ENCODE assay signal across 8 cellular contexts in genomic region chr12:53295070-53295890, GRCh38. TPM values are rescaled to one million over a fixed set of nuclear protein-coding genes. Genes with fewer than 3 reads are reported as not detected.
DNase-seq lines count a peak whose midpoint lies in the region; ATAC-seq, FAIRE-seq and TF ChIP-seq lines count a peak whose summit lies in the region.

Gene PFDN5 (plus strand): TSS chr12:53295542. CDS start chr12:53295568, 26 bp downstream.

- no peaks in the 10 kb centered on the region; the same call in 1 of the 2 replicates for H3K9me3 ChIP-seq in AG04450 (ENCODE audit: control insufficient read depth, insufficient read depth, low read length)

- FAIRE-seq in islet of Langerhans (lab: Jason Lieb, UNC) = peak; percentile 27

- CTCF ChIA-PET in AG04450 (lab: Charles Lee) = interaction anchor here (0.7 to 16.4 kb wide), 7 partner anchors 13 to 450 kb away, joined by 3 to 183 read pairs (median 3); partner anchors contain the start of gene AAAS

- peak within 1 kb of the TSS; percentile 73 for H3K27ac ChIP-seq in AG04450 (ENCODE audit: low read depth, low read length)

- ATAC-seq in GM18909 (IDR thresholded peaks at IDR 0.05; ENCODE audit: poor library complexity, unreplicated experiment) = peak; percentile 79
- peak; percentile 82 for ATAC-seq in HG03175 (IDR thresholded peaks at IDR 0.05; ENCODE audit: unreplicated experiment)

- TF ChIP-seq CTCF in AG04450 (IDR thresholded peaks at IDR 0.05; ENCODE audit: low read depth, low read length) = peak; percentile 11; the same call in 1 of the 2 replicates

- H3K27me3 ChIP-seq in AG04450 (ENCODE audit: control insufficient read depth, insufficient read depth, low read length) = no peaks in the 10 kb centered on the region

- peak; percentile 73 for DNase-seq in AG04450 (ENCODE audit: low read depth, low spot score)
- peak; percentile 83 for DNase-seq in NCI-H226
- DNase-seq in activated CD4-positive, CD25-positive, alpha-beta regulatory T cell (lab: John Stamatoyannopoulos, UW) = peak; percentile 55 to 81 (median 76)
- DNase-seq in central memory CD4-positive, alpha-beta T cell = peak; percentile 89
- peak; percentile 79 for DNase-seq in stimulated activated CD4-positive, alpha-beta T cell treated with anti-CD3 and anti-CD28 coated beads, Interleukin-12 subunit alpha, Interleukin-12 subunit beta, amount 100 ng/mL, for 4 hours

- H3K4me3 ChIP-seq in AG04450 (ENCODE audit: low read depth, low read length) = peak within 1 kb of the TSS; percentile 99

- POLR2A ChIA-PET in AG04450 (lab: Yijun Ruan, JAX) = interaction anchor here (0.7 to 1.8 kb wide), 9 partner anchors 13 to 247 kb away, joined by 3 to 12 read pairs (median 4); partner anchors contain the start of genes AAAS, CSAD, SPRYD3 and TARBP2

RNA-seq across cellular contexts. Expression of gene PFDN5, which starts in this region (rescaled TPM):
- 970 and 991 TPM in 2 replicates for polyA plus RNA-seq in AG04450 (2011; rRNA removed)
- polyA minus RNA-seq in AG04450 (2011; rRNA and poly(A)+ RNA removed) = 207 and 211 TPM in 2 replicates

Comparison
In these comparisons a context has a peak if more than half of its experiments do, and no peak if none do; other contexts are left out.
1. Peak in every context shown above with its lines: DNase-seq, ATAC-seq, H3K4me3 ChIP-seq and H3K27ac ChIP-seq.